In the genomic region with DNA sequence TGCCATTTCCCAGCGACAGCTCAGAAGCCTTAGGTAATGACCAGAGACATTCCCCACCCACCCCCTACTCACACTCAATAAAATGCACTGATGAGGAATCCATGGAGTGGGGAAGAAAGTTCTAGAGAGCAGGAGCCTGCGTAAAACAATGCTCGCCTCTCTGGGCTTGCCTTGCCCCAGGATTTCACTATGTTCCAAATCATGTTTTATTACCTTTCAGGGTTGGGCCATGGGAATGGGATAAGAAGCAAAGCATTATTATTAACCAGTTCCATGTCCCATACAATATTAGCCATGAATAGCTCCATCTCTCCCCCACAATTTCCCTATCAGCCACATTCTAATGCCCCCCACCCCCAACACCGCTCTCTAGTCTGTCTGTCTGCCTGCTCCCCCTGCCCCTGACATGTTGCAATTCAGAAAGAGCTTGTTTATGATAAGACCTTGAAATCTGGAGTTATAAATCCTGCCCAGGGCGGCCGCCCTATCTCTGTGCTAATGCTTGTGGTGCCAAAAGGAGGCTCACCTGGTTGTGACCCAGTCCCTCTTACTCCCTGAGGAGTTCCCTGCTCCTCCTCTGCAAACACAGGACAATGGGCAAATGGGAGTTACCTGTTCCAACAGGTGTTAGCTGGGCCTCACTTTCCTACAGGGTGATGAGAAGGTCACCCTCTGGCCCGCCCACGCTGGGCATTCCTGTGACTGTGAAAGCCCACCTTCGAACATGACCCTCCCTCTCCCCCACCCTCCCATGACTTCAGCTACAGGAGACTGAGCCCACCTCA, we compare ENCODE assay signal across 20 cellular contexts. TPM values are rescaled to one million over a fixed set of nuclear protein-coding genes. Genes with fewer than 3 reads are reported as not detected.
DNase-seq lines count a peak whose midpoint lies in the region; ATAC-seq and TF ChIP-seq lines count a peak whose summit lies in the region.
"Had no signal": no experiment of that assay in that cellular context is flagged by ENCODE, and none has a peak within 500 bp of the region (broad histone marks: within the 10 kb centered on the region; RNA-seq: fewer than 3 reads in every experiment).

No MANE protein-coding gene starts in this region.

- no peaks in the 10 kb centered on the region for H3K9me3 Mint-ChIP-seq in glutamatergic neuron (ENCODE audit: unreplicated experiment)
- H3K9me3 Mint-ChIP-seq: activated CD4-positive, alpha-beta T cell treated with anti-CD3 and anti-CD28 coated beads, Interleukin-2, amount 10 ng/mL, durations not matched to agents 24 days and 14 days; activated naive CD4-positive, alpha-beta T cell treated with anti-CD3 and anti-CD28 coated beads, Interleukin-2, amount 50 U/mL, for 72 hours; CD4-positive, CD25-positive, alpha-beta regulatory T cell; immature natural killer cell had no signal

- no peaks in the 10 kb centered on the region for H3F3A ChIP-seq in PC-3 (ENCODE audit: low read length, unreplicated experiment)

- H3K27ac Mint-ChIP-seq in glutamatergic neuron (ENCODE audit: unreplicated experiment): no peak overlapping the region
- H3K27ac Mint-ChIP-seq: activated CD4-positive, alpha-beta T cell treated with anti-CD3 and anti-CD28 coated beads, Interleukin-2, amount 10 ng/mL, durations not matched to agents 24 days and 14 days; CD4-positive, CD25-positive, alpha-beta regulatory T cell; immature natural killer cell had no signal

- no peaks in the 10 kb centered on the region for H3K27me3 Mint-ChIP-seq in glutamatergic neuron (ENCODE audit: unreplicated experiment)

- H3K36me3 ChIP-seq in PC-3 (ENCODE audit: low read depth, low read length): no peaks in the 10 kb centered on the region
- H3K36me3 ChIP-seq in skeletal muscle satellite cell (ENCODE audit: insufficient read depth, low read length): no peaks in the 10 kb centered on the region
- H3K36me3 ChIP-seq: cardiac muscle cell, gastroesophageal sphincter, MG63, upper lobe of left lung had no signal

- H4K20me1 ChIP-seq in PC-3 (ENCODE audit: low read length): no peaks in the 10 kb centered on the region

- no peak overlapping the region for H3K4me3 ChIP-seq in PC-3 (ENCODE audit: low read length)
- H3K4me3 ChIP-seq in fibroblast of villous mesenchyme (ENCODE audit: low read depth, low read length): no peak overlapping the region
- no peak overlapping the region for H3K4me3 ChIP-seq in skeletal muscle satellite cell (ENCODE audit: low read length)
- H3K4me3 ChIP-seq: cardiac muscle cell, gastroesophageal sphincter, MG63, upper lobe of left lung had no signal

- DNase-seq in NCI-H2107 treated with DMSO at 0.1 percent for 48 hours (lab: John Stamatoyannopoulos, UW; ENCODE audit: unreplicated experiment): peak; percentile 48
- DNase-seq in NCI-H2107 (lab: John Stamatoyannopoulos, UW): no peak
- no peak for DNase-seq in PC-3
- DNase-seq in fibroblast of villous mesenchyme (ENCODE audit: low read depth): peak; percentile 10
- DNase-seq in glutamatergic neuron: no peak
- no peak for DNase-seq in NCI-H1417 treated with DMSO at 0.1 percent for 48 hours (lab: John Stamatoyannopoulos, UW)
- DNase-seq: activated CD4-positive, alpha-beta T cell treated with anti-CD3 and anti-CD28 coated beads, Interleukin-2, amount 10 ng/mL, durations not matched to agents 24 days and 14 days; activated T-cell treated with anti-CD3 and anti-CD28 coated beads, Interleukin-2, amount 50 U/mL, for 1 hour; CD4-positive, CD25-positive, alpha-beta regulatory T cell; immature natural killer cell; NCI-H2171; stimulated activated naive CD4-positive, alpha-beta T cell; upper lobe of left lung had no signal

- H3K4me1 ChIP-seq in PC-3 (ENCODE audit: insufficient read depth, low read length) (peaks cover 18% of the 10 kb centered on the region), skeletal muscle satellite cell (ENCODE audit: control insufficient read depth, insufficient read depth, low read length) (peaks cover 21% of the 10 kb centered on the region)
- H3K4me1 ChIP-seq: gastroesophageal sphincter, upper lobe of left lung had no signal

- intact Hi-C loops in PC-3 (cut with micrococcal nuclease): no loop called here

- H3K27ac ChIP-seq in PC-3 (ENCODE audit: low read length): peak overlapping the region; percentile 32; the same call in 1 of the 2 replicates
- H3K27ac ChIP-seq: 22Rv1, cardiac muscle cell, gastroesophageal sphincter, upper lobe of left lung had no signal

- H3K9me3 ChIP-seq in PC-3 (ENCODE audit: low read length): no peaks in the 10 kb centered on the region
- no peaks in the 10 kb centered on the region for H3K9me3 ChIP-seq in skeletal muscle satellite cell (replicated peaks; ENCODE audit: low read length)
- H3K9me3 ChIP-seq: gastroesophageal sphincter, MG63, upper lobe of left lung had no signal

- ATAC-seq in PC-3: no peak
- ATAC-seq in HG02885 (IDR thresholded peaks at IDR 0.05; ENCODE audit: poor library complexity, unreplicated experiment): no peak
- ATAC-seq: activated naive CD4-positive, alpha-beta T cell treated with anti-CD3 and anti-CD28 coated beads, Interleukin-2, amount 50 U/mL, for 72 hours; gastroesophageal sphincter had no signal

- CTCF ChIA-PET in PC-3 (lab: Charles Lee): interaction anchor here (0.7 kb wide), 1 partner anchor 21 kb away, joined by 10 read pairs; no protein-coding TSS in a partner anchor

- POLR2A ChIA-PET in PC-3 (lab: Charles Lee; ENCODE audit: unreplicated experiment): no interaction called here

- no peak for TF ChIP-seq CTCF in PC-3 (conservative IDR thresholded peaks at IDR 0.05; ENCODE audit: low read depth, low read length)
- TF ChIP-seq CTCF in fibroblast of villous mesenchyme (IDR thresholded peaks at IDR 0.05; ENCODE audit: insufficient read depth, low read depth, low read length): no peak
- TF ChIP-seq CTCF in glutamatergic neuron (IDR thresholded peaks at IDR 0.05; ENCODE audit: partially characterized antibody, unreplicated experiment): no peak

- no peaks in the 10 kb centered on the region for H3K27me3 ChIP-seq in PC-3 (ENCODE audit: low read length)
- H3K27me3 ChIP-seq in skeletal muscle satellite cell (ENCODE audit: control insufficient read depth, insufficient read depth, low read length): peaks cover under 1% of the 10 kb centered on the region
- H3K27me3 ChIP-seq: cardiac muscle cell, gastroesophageal sphincter, MG63, upper lobe of left lung had no signal

- no peaks in the 10 kb centered on the region for H3K9me2 ChIP-seq in PC-3 (replicated peaks; ENCODE audit: low read length)

- no peak overlapping the region for H3K4me3 Mint-ChIP-seq in glutamatergic neuron (ENCODE audit: unreplicated experiment)
- H3K4me3 Mint-ChIP-seq: activated CD4-positive, alpha-beta T cell treated with anti-CD3 and anti-CD28 coated beads, Interleukin-2, amount 10 ng/mL, durations not matched to agents 24 days and 14 days; CD4-positive, CD25-positive, alpha-beta regulatory T cell; immature natural killer cell had no signal

- H3K9ac ChIP-seq in PC-3 (ENCODE audit: low read length) (no peak overlapping the region), skeletal muscle satellite cell (ENCODE audit: low read depth, low read length) (peak overlapping the region; percentile 21)

- no TSS peak for BruUV-seq in PC-3 (replicated peaks; lab: Mats Ljungman, UMichigan)

- H3K79me2 ChIP-seq in PC-3 (ENCODE audit: low read length): no peaks in the 10 kb centered on the region

- H2AFZ ChIP-seq in PC-3 (ENCODE audit: low read length): 0 out of 2 replicates have a peak overlapping the region, but pooled peaks have one; percentile 22

- H3K4me1 Mint-ChIP-seq in glutamatergic neuron (ENCODE audit: low read depth, unreplicated experiment): no peaks in the 10 kb centered on the region
- H3K4me1 Mint-ChIP-seq: activated CD4-positive, alpha-beta T cell treated with anti-CD3 and anti-CD28 coated beads, Interleukin-2, amount 10 ng/mL, durations not matched to agents 24 days and 14 days; CD4-positive, CD25-positive, alpha-beta regulatory T cell; immature natural killer cell had no signal

- H3K4me2 ChIP-seq in PC-3 (ENCODE audit: low read length) (peak overlapping the region; percentile 28; the same call in 1 of the 2 replicates), skeletal muscle satellite cell (ENCODE audit: low read length) (peak overlapping the region; percentile 61)

- no peaks in the 10 kb centered on the region for H3K36me3 Mint-ChIP-seq in glutamatergic neuron (ENCODE audit: unreplicated experiment)
- H3K36me3 Mint-ChIP-seq: activated naive CD4-positive, alpha-beta T cell treated with anti-CD3 and anti-CD28 coated beads, Interleukin-2, amount 50 U/mL, for 72 hours; CD4-positive, CD25-positive, alpha-beta regulatory T cell; immature natural killer cell had no signal

RNA-seq across cellular contexts. Expression of a gene that starts 28.0 kb away (rescaled TPM):
- total RNA-seq in PC-3 (2014; rRNA removed): 12.5 and 12.9 TPM in 2 replicates
- 24.5 and 40.2 TPM in 2 replicates for total RNA-seq in fibroblast of villous mesenchyme
- total RNA-seq in skeletal muscle satellite cell (2012; rRNA removed): 17.9 and 24.3 TPM in 2 replicates
- total RNA-seq in glutamatergic neuron (ENCODE audit: unreplicated experiment): 47.4 TPM

Comparison
In these comparisons a context has a peak if more than half of its experiments do, and no peak if none do; other contexts are left out.
1. DNase-seq: peak in NCI-H2107 treated with DMSO at 0.1 percent for 48 hours (single experiment) and fibroblast of villous mesenchyme (single experiment); none in NCI-H2107 (single experiment), PC-3 (single experiment), glutamatergic neuron (single experiment) and NCI-H1417 treated with DMSO at 0.1 percent for 48 hours (single experiment).